Comparison of ENCODE assay signal across 10 cellular contexts in the genomic region with DNA sequence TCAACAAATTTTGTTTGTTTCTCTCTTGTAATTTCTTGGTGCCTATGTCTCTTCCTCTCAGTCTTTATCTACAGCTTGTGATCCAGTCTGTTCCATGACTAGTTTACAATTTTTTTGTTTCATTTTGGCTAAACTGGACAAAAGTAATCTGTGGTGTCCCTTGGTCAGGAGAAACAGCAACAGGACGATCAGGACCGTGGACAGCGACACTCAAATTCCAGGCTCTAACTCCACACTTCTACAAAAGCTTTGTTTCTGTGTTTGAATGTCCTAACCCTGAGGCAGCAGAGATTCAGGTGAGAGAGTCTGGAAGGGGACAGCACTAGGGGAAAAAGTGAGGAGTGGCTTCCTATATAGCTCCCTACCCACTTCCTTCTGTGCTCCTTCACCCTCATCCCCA.
DNase-seq lines count a peak whose midpoint lies in the region; ATAC-seq and TF ChIP-seq lines count a peak whose summit lies in the region.
"Had no signal": no experiment of that assay in that cellular context is flagged by ENCODE, and none has a peak within 500 bp of the region (broad histone marks: within the 10 kb centered on the region; RNA-seq: fewer than 3 reads in every experiment).

No MANE protein-coding gene starts in this region.

- no peak overlapping the region for H3K27ac Mint-ChIP-seq in WTC11
- no peak overlapping the region for H3K27ac Mint-ChIP-seq in natural killer cell treated with Interleukin-12 subunit alpha and Interleukin-12 subunit beta and Interleukin-15 and Interleukin-18, amount 100 ng/mL, for 72 hours

- intact Hi-C loops in stomach (cut with DNase I; ENCODE audit: low total_unique reads) = no loop called here

- CTCF ChIA-PET in WTC11 (lab: Charles Lee) = interaction anchor here (1.0 to 2.2 kb wide), 2 partner anchors 21 to 191 kb away, joined by 4 to 5 read pairs; no protein-coding TSS in a partner anchor

- no peak for TF ChIP-seq EP300 in stomach (IDR thresholded peaks at IDR 0.05)

- peaks cover 11% of the 10 kb centered on the region for H3K4me1 Mint-ChIP-seq in WTC11
- no peaks in the 10 kb centered on the region for H3K4me1 Mint-ChIP-seq in natural killer cell treated with Interleukin-12 subunit alpha and Interleukin-12 subunit beta and Interleukin-15 and Interleukin-18, amount 100 ng/mL, for 72 hours (ENCODE audit: low read depth in 2 of 2)

- peak; percentile 24 for DNase-seq in AG10803 (ENCODE audit: low read depth)
- peak; percentile 4 for DNase-seq in H7
- DNase-seq in WTC11 (ENCODE audit: low spot score) = peak; percentile 73
- peak; percentile 79 for DNase-seq in iPS-NIHi7 (ENCODE audit: extremely low spot score)
- no peak for DNase-seq in stomach
- DNase-seq in natural killer cell treated with Interleukin-12 subunit alpha and Interleukin-12 subunit beta and Interleukin-15 and Interleukin-18, amount 100 ng/mL, for 72 hours (ENCODE audit: low spot score) = no peak
- no peak for DNase-seq in SKM-1 treated with dmso at 0.1 percent for 144 hours (lab: John Stamatoyannopoulos, UW; ENCODE audit: unreplicated experiment)
- no peak for DNase-seq in NCI-H2196 treated with DMSO at 0.1 percent for 48 hours (lab: John Stamatoyannopoulos, UW; ENCODE audit: unreplicated experiment)
- DNase-seq: GF-D8 had no signal

- peak; percentile 95 for ATAC-seq in WTC11
- ATAC-seq in natural killer cell treated with Interleukin-12 subunit alpha and Interleukin-12 subunit beta and Interleukin-15 and Interleukin-18, amount 100 ng/mL, for 72 hours = no peak

- POLR2A ChIA-PET in WTC11 (lab: Charles Lee) = no interaction called here

- no peaks in the 10 kb centered on the region for H3K27me3 Mint-ChIP-seq in WTC11 (ENCODE audit: low read depth)
- H3K27me3 Mint-ChIP-seq in natural killer cell treated with Interleukin-12 subunit alpha and Interleukin-12 subunit beta and Interleukin-15 and Interleukin-18, amount 100 ng/mL, for 72 hours = no peaks in the 10 kb centered on the region

- no peak overlapping the region for H3K27ac ChIP-seq in stomach
- H3K27ac ChIP-seq: SJSA1 had no signal

- H3K9me3 ChIP-seq in stomach = peaks cover 0 to 16% (median 14%) of the 10 kb centered on the region in 4 donors
- H3K9me3 ChIP-seq: SJSA1 had no signal

- peaks cover 6% of the 10 kb centered on the region for H3K9me3 Mint-ChIP-seq in WTC11
- H3K9me3 Mint-ChIP-seq in natural killer cell treated with Interleukin-12 subunit alpha and Interleukin-12 subunit beta and Interleukin-15 and Interleukin-18, amount 100 ng/mL, for 72 hours = peaks cover 9% of the 10 kb centered on the region

- H3K4me1 ChIP-seq in stomach = no peaks in the 10 kb centered on the region
- H3K4me1 ChIP-seq: SJSA1 had no signal

- H3K4me3 ChIP-seq in AG10803 (ENCODE audit: low read length) = no peak overlapping the region
- no peak overlapping the region for H3K4me3 ChIP-seq in H7 (ENCODE audit: insufficient read depth, low read depth, low read length)
- no peak overlapping the region for H3K4me3 ChIP-seq in stomach
- H3K4me3 ChIP-seq: SJSA1 had no signal

- no peak overlapping the region for H3K4me3 Mint-ChIP-seq in WTC11
- H3K4me3 Mint-ChIP-seq in natural killer cell treated with Interleukin-12 subunit alpha and Interleukin-12 subunit beta and Interleukin-15 and Interleukin-18, amount 100 ng/mL, for 72 hours = no peak overlapping the region

- H3K36me3 Mint-ChIP-seq in WTC11 = no peaks in the 10 kb centered on the region
- H3K36me3 Mint-ChIP-seq in natural killer cell treated with Interleukin-12 subunit alpha and Interleukin-12 subunit beta and Interleukin-15 and Interleukin-18, amount 100 ng/mL, for 72 hours = peaks cover 7% of the 10 kb centered on the region

- TF ChIP-seq CTCF in AG10803 (conservative IDR thresholded peaks at IDR 0.05; ENCODE audit: low read length) (no peak), WTC11 (IDR thresholded peaks at IDR 0.05) (no peak), stomach (IDR thresholded peaks at IDR 0.05) (no peak)

- no peak for TF ChIP-seq POLR2A in stomach (IDR thresholded peaks at IDR 0.05)

- WGBS in stomach, 5 donors = 8 to 13% (median 11%) methylated on average over 3 of the region's 3 CpGs

- H3K27me3 ChIP-seq in H7 (ENCODE audit: control insufficient read depth, insufficient read depth, low read length) = no peaks in the 10 kb centered on the region
- H3K27me3 ChIP-seq in stomach = no peaks in the 10 kb centered on the region
- H3K27me3 ChIP-seq: SJSA1 had no signal

- H3K36me3 ChIP-seq in H7 (replicated peaks; ENCODE audit: control insufficient read depth, insufficient read depth, low read length) (no peaks in the 10 kb centered on the region), stomach (no peaks in the 10 kb centered on the region)
- H3K36me3 ChIP-seq: SJSA1 had no signal

TF ChIP-seq in WTC11, 78 proteins besides CTCF, POLR2A, EP300 and RAD21 (continues in another document):
- TF ChIP-seq, protein P1, sequence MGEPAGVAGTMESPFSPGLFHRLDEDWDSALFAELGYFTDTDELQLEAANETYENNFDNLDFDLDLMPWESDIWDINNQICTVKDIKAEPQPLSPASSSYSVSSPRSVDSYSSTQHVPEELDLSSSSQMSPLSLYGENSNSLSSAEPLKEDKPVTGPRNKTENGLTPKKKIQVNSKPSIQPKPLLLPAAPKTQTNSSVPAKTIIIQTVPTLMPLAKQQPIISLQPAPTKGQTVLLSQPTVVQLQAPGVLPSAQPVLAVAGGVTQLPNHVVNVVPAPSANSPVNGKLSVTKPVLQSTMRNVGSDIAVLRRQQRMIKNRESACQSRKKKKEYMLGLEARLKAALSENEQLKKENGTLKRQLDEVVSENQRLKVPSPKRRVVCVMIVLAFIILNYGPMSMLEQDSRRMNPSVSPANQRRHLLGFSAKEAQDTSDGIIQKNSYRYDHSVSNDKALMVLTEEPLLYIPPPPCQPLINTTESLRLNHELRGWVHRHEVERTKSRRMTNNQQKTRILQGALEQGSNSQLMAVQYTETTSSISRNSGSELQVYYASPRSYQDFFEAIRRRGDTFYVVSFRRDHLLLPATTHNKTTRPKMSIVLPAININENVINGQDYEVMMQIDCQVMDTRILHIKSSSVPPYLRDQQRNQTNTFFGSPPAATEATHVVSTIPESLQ (CRISPR knock-in tag; IDR thresholded peaks at IDR 0.05) = no peak
- TF ChIP-seq HMGA2 (CRISPR knock-in tag; IDR thresholded peaks at IDR 0.05) (no peak), TEAD4 (CRISPR knock-in tag; IDR thresholded peaks at IDR 0.05) (peak; percentile 95), FOXK1 (CRISPR knock-in tag; IDR thresholded peaks at IDR 0.05) (peak; percentile 66; the same call in 1 of the 2 replicates), SMAD3 (CRISPR knock-in tag; IDR thresholded peaks at IDR 0.05; ENCODE audit: borderline replicate concordance) (peak; percentile 78), ZNF232 (CRISPR knock-in tag; IDR thresholded peaks at IDR 0.05) (peak; percentile 88; the same call in 1 of the 2 replicates)
- TF ChIP-seq, protein P2, sequence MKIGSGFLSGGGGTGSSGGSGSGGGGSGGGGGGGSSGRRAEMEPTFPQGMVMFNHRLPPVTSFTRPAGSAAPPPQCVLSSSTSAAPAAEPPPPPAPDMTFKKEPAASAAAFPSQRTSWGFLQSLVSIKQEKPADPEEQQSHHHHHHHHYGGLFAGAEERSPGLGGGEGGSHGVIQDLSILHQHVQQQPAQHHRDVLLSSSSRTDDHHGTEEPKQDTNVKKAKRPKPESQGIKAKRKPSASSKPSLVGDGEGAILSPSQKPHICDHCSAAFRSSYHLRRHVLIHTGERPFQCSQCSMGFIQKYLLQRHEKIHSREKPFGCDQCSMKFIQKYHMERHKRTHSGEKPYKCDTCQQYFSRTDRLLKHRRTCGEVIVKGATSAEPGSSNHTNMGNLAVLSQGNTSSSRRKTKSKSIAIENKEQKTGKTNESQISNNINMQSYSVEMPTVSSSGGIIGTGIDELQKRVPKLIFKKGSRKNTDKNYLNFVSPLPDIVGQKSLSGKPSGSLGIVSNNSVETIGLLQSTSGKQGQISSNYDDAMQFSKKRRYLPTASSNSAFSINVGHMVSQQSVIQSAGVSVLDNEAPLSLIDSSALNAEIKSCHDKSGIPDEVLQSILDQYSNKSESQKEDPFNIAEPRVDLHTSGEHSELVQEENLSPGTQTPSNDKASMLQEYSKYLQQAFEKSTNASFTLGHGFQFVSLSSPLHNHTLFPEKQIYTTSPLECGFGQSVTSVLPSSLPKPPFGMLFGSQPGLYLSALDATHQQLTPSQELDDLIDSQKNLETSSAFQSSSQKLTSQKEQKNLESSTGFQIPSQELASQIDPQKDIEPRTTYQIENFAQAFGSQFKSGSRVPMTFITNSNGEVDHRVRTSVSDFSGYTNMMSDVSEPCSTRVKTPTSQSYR (CRISPR knock-in tag; IDR thresholded peaks at IDR 0.05) = 0 out of 2 replicates have a peak, but pooled peaks have one; percentile 20
- TF ChIP-seq, protein P3, sequence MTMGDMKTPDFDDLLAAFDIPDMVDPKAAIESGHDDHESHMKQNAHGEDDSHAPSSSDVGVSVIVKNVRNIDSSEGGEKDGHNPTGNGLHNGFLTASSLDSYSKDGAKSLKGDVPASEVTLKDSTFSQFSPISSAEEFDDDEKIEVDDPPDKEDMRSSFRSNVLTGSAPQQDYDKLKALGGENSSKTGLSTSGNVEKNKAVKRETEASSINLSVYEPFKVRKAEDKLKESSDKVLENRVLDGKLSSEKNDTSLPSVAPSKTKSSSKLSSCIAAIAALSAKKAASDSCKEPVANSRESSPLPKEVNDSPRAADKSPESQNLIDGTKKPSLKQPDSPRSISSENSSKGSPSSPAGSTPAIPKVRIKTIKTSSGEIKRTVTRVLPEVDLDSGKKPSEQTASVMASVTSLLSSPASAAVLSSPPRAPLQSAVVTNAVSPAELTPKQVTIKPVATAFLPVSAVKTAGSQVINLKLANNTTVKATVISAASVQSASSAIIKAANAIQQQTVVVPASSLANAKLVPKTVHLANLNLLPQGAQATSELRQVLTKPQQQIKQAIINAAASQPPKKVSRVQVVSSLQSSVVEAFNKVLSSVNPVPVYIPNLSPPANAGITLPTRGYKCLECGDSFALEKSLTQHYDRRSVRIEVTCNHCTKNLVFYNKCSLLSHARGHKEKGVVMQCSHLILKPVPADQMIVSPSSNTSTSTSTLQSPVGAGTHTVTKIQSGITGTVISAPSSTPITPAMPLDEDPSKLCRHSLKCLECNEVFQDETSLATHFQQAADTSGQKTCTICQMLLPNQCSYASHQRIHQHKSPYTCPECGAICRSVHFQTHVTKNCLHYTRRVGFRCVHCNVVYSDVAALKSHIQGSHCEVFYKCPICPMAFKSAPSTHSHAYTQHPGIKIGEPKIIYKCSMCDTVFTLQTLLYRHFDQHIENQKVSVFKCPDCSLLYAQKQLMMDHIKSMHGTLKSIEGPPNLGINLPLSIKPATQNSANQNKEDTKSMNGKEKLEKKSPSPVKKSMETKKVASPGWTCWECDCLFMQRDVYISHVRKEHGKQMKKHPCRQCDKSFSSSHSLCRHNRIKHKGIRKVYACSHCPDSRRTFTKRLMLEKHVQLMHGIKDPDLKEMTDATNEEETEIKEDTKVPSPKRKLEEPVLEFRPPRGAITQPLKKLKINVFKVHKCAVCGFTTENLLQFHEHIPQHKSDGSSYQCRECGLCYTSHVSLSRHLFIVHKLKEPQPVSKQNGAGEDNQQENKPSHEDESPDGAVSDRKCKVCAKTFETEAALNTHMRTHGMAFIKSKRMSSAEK (CRISPR knock-in tag; IDR thresholded peaks at IDR 0.05; ENCODE audit: borderline replicate concordance) = no peak

Comparison
In these comparisons a context has a peak if more than half of its experiments do, and no peak if none do; other contexts are left out.
1. DNase-seq: peak in AG10803 (single experiment), H7 (single experiment), WTC11 (single experiment) and iPS-NIHi7 (single experiment); none in stomach (single experiment), natural killer cell treated with Interleukin-12 subunit alpha and Interleukin-12 subunit beta and Interleukin-15 and Interleukin-18, amount 100 ng/mL, for 72 hours (single experiment), SKM-1 treated with dmso at 0.1 percent for 144 hours (single experiment) and NCI-H2196 treated with DMSO at 0.1 percent for 48 hours (single experiment).